Comparison of ENCODE assay signal across 8 cellular contexts in the genomic region with DNA sequence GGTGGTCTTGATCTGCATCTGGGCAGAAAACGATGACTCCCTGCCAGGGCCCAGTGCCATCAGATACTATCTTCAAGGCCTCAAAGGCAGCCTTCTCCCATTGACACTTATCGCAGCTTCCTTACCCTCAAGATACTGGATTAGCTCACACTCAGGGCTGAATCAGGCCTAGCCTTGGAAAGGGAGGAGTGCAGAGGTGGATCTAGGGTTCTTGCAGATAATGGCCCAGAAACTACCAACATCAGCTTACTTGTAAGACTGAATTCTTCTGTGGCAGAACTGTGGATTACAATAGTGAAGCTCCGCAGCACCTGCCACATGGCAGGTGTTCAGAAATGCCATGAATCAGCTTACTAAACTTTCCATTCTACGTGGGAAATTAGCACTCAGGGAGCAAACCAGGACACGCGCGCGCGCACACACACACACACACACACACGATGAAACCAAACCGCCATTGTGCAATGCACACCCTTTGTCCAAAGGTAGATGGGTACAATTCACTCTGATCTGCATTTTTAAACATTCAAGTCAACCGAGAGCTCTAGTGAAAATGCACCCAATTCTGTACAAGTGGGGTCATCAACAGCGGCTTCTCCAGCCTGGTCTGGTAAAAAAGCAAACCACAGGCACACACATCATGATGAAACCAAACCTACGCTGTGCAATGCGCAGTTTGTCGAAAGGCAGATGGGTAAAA. TPM values are rescaled to one million over a fixed set of nuclear protein-coding genes. Genes with fewer than 3 reads are reported as not detected.
DNase-seq lines count a peak whose midpoint lies in the region; ATAC-seq, FAIRE-seq and TF ChIP-seq lines count a peak whose summit lies in the region.

No MANE protein-coding gene starts in this region.

- no peak overlapping the region for H3K4me3 ChIP-seq in lung

- CTCF ChIA-PET in HEK293T (lab: Yijun Ruan, JAX): interaction anchor here (1.0 to 1.2 kb wide), 4 partner anchors 18 to 72 kb away, joined by 3 to 6 read pairs (median 4); no protein-coding TSS in a partner anchor

- FAIRE-seq in urothelium cell line (lab: Jason Lieb, UNC): peak; percentile 63

- H3K36me3 ChIP-seq in lung (ENCODE audit: control insufficient read depth in 2 of 2, insufficient read depth in 2 of 2, low read length in 2 of 2): peaks cover 3 to 7% of the 10 kb centered on the region in 2 donors

- TF ChIP-seq CTCF in lung (IDR thresholded peaks at IDR 0.05; ENCODE audit: control extremely low read depth, extremely low read depth): no peak

- WGBS in lung, 2 donors: 59 to 65% methylated on average over 16 of the region's 16 CpGs

- ATAC-seq in lung (ENCODE audit: insufficient read depth, low FRiP score): peak; percentile 22

- no peaks in the 10 kb centered on the region for H3K9me3 ChIP-seq in lung (ENCODE audit: control insufficient read depth in 2 of 2, insufficient read depth in 1 of 2, low read length in 1 of 2)

- POLR2A ChIA-PET in HEK293T (lab: Yijun Ruan, JAX): interaction anchor here (0.6 to 1.5 kb wide), 3 partner anchors 17 to 47 kb away, joined by 3 to 9 read pairs (median 3); no protein-coding TSS in a partner anchor

- H3K27ac ChIP-seq in caudate nucleus (ENCODE audit: low read depth, low read length): no peak overlapping the region
- no peak overlapping the region for H3K27ac ChIP-seq in lung (ENCODE audit: low read depth in 1 of 2, low read length in 1 of 2)

- DNase-seq in NCI-H2029 (lab: John Stamatoyannopoulos, UW) (peak; percentile 11), NCI-H2029 treated with DMSO at 0.1 percent for 48 hours (lab: John Stamatoyannopoulos, UW) (no peak), NCI-H510A (lab: John Stamatoyannopoulos, UW) (peak; percentile 21), caudate nucleus (lab: John Stamatoyannopoulos, UW) (peak in 42 of 61 donors; percentile 5 to 81 (median 26)), lung (ENCODE audit: low spot score) (no peak), urothelium cell line (ENCODE audit: low spot score) (peak; percentile 13), HEK293T (ENCODE audit: extremely low spot score) (no peak), NCI-H1048 (lab: John Stamatoyannopoulos, UW) (no peak)

- peaks cover 2 to 9% of the 10 kb centered on the region in 2 donors for H3K4me1 ChIP-seq in lung (ENCODE audit: control insufficient read depth in 2 of 2, insufficient read depth in 2 of 2, low read length in 2 of 2)

- H3K27me3 ChIP-seq in lung (ENCODE audit: control insufficient read depth, insufficient read depth): no peaks in the 10 kb centered on the region

TF ChIP-seq in HEK293T, 16 proteins besides CTCF, POLR2A, EP300 and RAD21:
- TF ChIP-seq CTBP1 (IDR thresholded peaks at IDR 0.05; ENCODE audit: borderline replicate concordance) (no peak), TARDBP (IDR thresholded peaks at IDR 0.05) (no peak), ELF4 (IDR thresholded peaks at IDR 0.05) (no peak), L3MBTL2 (conservative IDR thresholded peaks at IDR 0.05) (no peak), ARNT (IDR thresholded peaks at IDR 0.05) (no peak), SP1 (IDR thresholded peaks at IDR 0.05) (no peak), PKNOX1 (IDR thresholded peaks at IDR 0.05) (no peak), HDGF (IDR thresholded peaks at IDR 0.05; ENCODE audit: borderline replicate concordance) (no peak), FOXA1 (IDR thresholded peaks at IDR 0.05) (no peak), FOXK2 (IDR thresholded peaks at IDR 0.05) (no peak)

RNA-seq across cellular contexts. Expression of gene TMEM182, which starts 26.2 kb away (rescaled TPM):
- 1 to 10 TPM; 3.7 to 7.6 TPM for total RNA-seq in lung
- polyA plus RNA-seq in lung: 1 to 10 TPM; 1.1 to 1.5 TPM

Comparison
In these comparisons a context has a peak if more than half of its experiments do, and no peak if none do; other contexts are left out.
1. DNase-seq: peak in NCI-H2029 (single experiment), NCI-H510A (single experiment), caudate nucleus (42 of 61) and urothelium cell line (single experiment); none in NCI-H2029 treated with DMSO at 0.1 percent for 48 hours (single experiment), lung (single experiment), HEK293T (single experiment) and NCI-H1048 (single experiment).